In the genomic region with DNA sequence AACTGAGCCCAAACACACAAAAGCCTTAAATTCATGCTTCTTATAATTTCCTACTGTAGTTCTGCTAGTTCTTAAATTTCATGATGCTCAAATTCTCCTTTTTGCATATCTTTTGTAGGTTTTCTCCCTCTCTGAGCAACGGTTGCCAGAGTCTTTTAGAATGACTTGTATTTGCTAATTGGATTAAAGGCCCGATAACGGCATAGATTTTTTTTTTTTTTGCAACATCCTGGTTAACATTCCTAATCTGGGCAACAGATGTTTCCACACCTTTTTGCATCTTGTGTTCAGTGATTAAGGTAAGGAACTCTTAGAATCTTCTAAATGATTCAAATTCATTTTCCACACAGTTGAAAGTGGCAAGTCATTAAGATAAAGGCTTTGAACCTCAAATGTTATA, we compare ENCODE assay signal across 20 cellular contexts.
DNase-seq lines count a peak whose midpoint lies in the region; ATAC-seq, FAIRE-seq and TF ChIP-seq lines count a peak whose summit lies in the region.
"Had no signal": no experiment of that assay in that cellular context is flagged by ENCODE, and none has a peak within 500 bp of the region (broad histone marks: within the 10 kb centered on the region; RNA-seq: fewer than 3 reads in every experiment).

No MANE protein-coding gene starts in this region.

- H3K79me1 ChIP-seq in mesendoderm (ENCODE audit: low read length) = no peaks in the 10 kb centered on the region

- H3K56ac ChIP-seq in mesendoderm (ENCODE audit: low read length) = no peak overlapping the region

- no peak overlapping the region for H3K4me2 ChIP-seq in mesendoderm (ENCODE audit: low read length)
- H3K4me2 ChIP-seq: BLaER1 had no signal

- H2BK15ac ChIP-seq in mesendoderm (replicated peaks; ENCODE audit: low read depth) = no peak overlapping the region

- WGBS in mesendoderm (ENCODE audit: extremely low coverage, insufficient coverage, low lambda C conversion rate) = no CpG with 5 or more reads among the region's 3 CpGs
- WGBS in transverse colon (ENCODE audit: low coverage in 1 of 2), 2 donors = 62% methylated on average over 3 of the region's 3 CpGs; no CpG with 5 or more reads in 1 of the 2 donors

- H2BK5ac ChIP-seq in mesendoderm (ENCODE audit: low read length) = no peak overlapping the region

- TF ChIP-seq EP300 in transverse colon (IDR thresholded peaks at IDR 0.05; ENCODE audit: low read depth) = no peak

- no peaks in the 10 kb centered on the region for H3K79me2 ChIP-seq in mesendoderm (ENCODE audit: control insufficient read depth, insufficient read depth, low read length)

- H3K9me3 ChIP-seq in transverse colon = no peaks in the 10 kb centered on the region

- no peak for ATAC-seq in HG03139 (IDR thresholded peaks at IDR 0.05; ENCODE audit: unreplicated experiment)
- ATAC-seq: CD8-positive, alpha-beta T cell had no signal

- H3K9ac ChIP-seq in mesendoderm (ENCODE audit: low read length) = no peak overlapping the region
- H3K9ac ChIP-seq: BLaER1, GM23248 had no signal

- TF ChIP-seq POLR2A in transverse colon (IDR thresholded peaks at IDR 0.05) = no peak

- H3K4ac ChIP-seq in mesendoderm (ENCODE audit: low read depth, low read length) = no peak overlapping the region

- FAIRE-seq in D721Med (lab: Jason Lieb, UNC) = peak; percentile 51
- FAIRE-seq: GM12892, GM19239, H1 had no signal

- no peak overlapping the region for H3K23ac ChIP-seq in mesendoderm (ENCODE audit: low read length)

- H3K4me1 ChIP-seq in mesendoderm (ENCODE audit: control insufficient read depth, low read depth, low read length) (no peaks in the 10 kb centered on the region), transverse colon (no peaks in the 10 kb centered on the region)
- H3K4me1 ChIP-seq: BLaER1 had no signal

- H3K36me3 ChIP-seq in mesendoderm (ENCODE audit: control insufficient read depth, insufficient read depth, low read length) = no peaks in the 10 kb centered on the region
- no peaks in the 10 kb centered on the region for H3K36me3 ChIP-seq in transverse colon
- H3K36me3 ChIP-seq: BLaER1 had no signal

- H4K8ac ChIP-seq in mesendoderm (ENCODE audit: low read depth, low read length) = no peak overlapping the region

- intact Hi-C loops in transverse colon (cut with DNase I; ENCODE audit: low total_unique reads) = no loop called here

- H3K27ac ChIP-seq in mesendoderm (ENCODE audit: low read depth, low read length) (no peak overlapping the region), transverse colon (no peak overlapping the region)
- H3K27ac ChIP-seq: BLaER1, C4-2B, GM23248 had no signal

- in situ Hi-C loops in transverse colon (cut with MboI; ENCODE audit: low pct_ligation_motif_present in 1 of 4, low pct_unique_long_range_greater_than_20kb in 1 of 4, low sequenced_read_pairs in 3 of 4) = no loop called here

- H2BK120ac ChIP-seq in mesendoderm (ENCODE audit: low read depth, low read length) = no peak overlapping the region

- H4K5ac ChIP-seq in mesendoderm (ENCODE audit: low read length) = no peak overlapping the region

- TF ChIP-seq CTCF in D721Med (IDR thresholded peaks at IDR 0.05; ENCODE audit: insufficient read depth, missing control alignments) (no peak), transverse colon (IDR thresholded peaks at IDR 0.05) (no peak)

- H3K18ac ChIP-seq in mesendoderm (ENCODE audit: low read length) = no peak overlapping the region

- H3K27me3 ChIP-seq in mesendoderm (ENCODE audit: insufficient read depth, low read length, poor library complexity) = no peaks in the 10 kb centered on the region
- no peaks in the 10 kb centered on the region for H3K27me3 ChIP-seq in transverse colon

- no peak overlapping the region for H2AK5ac ChIP-seq in mesendoderm (ENCODE audit: low read length)

- no peak for DNase-seq in D721Med (ENCODE audit: insufficient read length, low spot score)
- DNase-seq in NCI-H524 (lab: John Stamatoyannopoulos, UW) = peak; percentile 43 to 71
- peak; percentile 20 for DNase-seq in NCI-H82 treated with DMSO at 0.1 percent for 48 hours (lab: John Stamatoyannopoulos, UW; ENCODE audit: unreplicated experiment)
- peak; percentile 69 for DNase-seq in mesendoderm
- DNase-seq in GDM1 (lab: John Stamatoyannopoulos, UW) = no peak
- no peak for DNase-seq in hypothalamus (lab: John Stamatoyannopoulos, UW)
- DNase-seq in transverse colon = no peak
- DNase-seq: CD4-positive, CD25-positive, alpha-beta regulatory T cell; CD8-positive, alpha-beta T cell; DMS53; DMS79 treated with DMSO at 0.1 percent for 48 hours; GM23248; H7; HCEC 1CT had no signal

- no peak overlapping the region for H3K4me3 ChIP-seq in mesendoderm (ENCODE audit: low read length)
- no peak overlapping the region for H3K4me3 ChIP-seq in transverse colon
- H3K4me3 ChIP-seq: BLaER1, GM23248 had no signal

Comparison
In these comparisons a context has a peak if more than half of its experiments do, and no peak if none do; other contexts are left out.
1. DNase-seq: peak in NCI-H524 (2 of 2), NCI-H82 treated with DMSO at 0.1 percent for 48 hours (single experiment) and mesendoderm (single experiment); none in D721Med (single experiment), GDM1 (single experiment), hypothalamus (0 of 51) and transverse colon (single experiment).